22 cellular contexts compared by ENCODE assay signal in genomic region chr10:126479280-126479679, GRCh38.
DNase-seq lines count a peak whose midpoint lies in the region; TF ChIP-seq lines count a peak whose summit lies in the region.
"Had no signal": no experiment of that assay in that cellular context is flagged by ENCODE, and none has a peak within 500 bp of the region (broad histone marks: within the 10 kb centered on the region; RNA-seq: fewer than 3 reads in every experiment).

No MANE protein-coding gene starts in this region.

- H3K9ac ChIP-seq in BLaER1 (no peak overlapping the region), mammary epithelial cell (ENCODE audit: insufficient read depth, low read length) (no peak overlapping the region)
- H3K9ac ChIP-seq: BLaER1 treated with 17β-estradiol and CSF1 and Interleukin-3, amounts not matched to agents 10 nM and 100 nM had no signal

- H3K9me3 Mint-ChIP-seq in glutamatergic neuron (ENCODE audit: unreplicated experiment) (no peaks in the 10 kb centered on the region), neural crest cell (peaks cover 6% of the 10 kb centered on the region)
- H3K9me3 Mint-ChIP-seq: CD4-positive, alpha-beta T cell had no signal

- H3K36me3 ChIP-seq in BLaER1 (no peaks in the 10 kb centered on the region), esophagus muscularis mucosa (no peaks in the 10 kb centered on the region), mammary epithelial cell (ENCODE audit: insufficient read depth, low read length) (no peaks in the 10 kb centered on the region)
- H3K36me3 ChIP-seq: BE2C; BLaER1 treated with 17β-estradiol and CSF1 and Interleukin-3, amounts not matched to agents 10 nM and 100 nM had no signal

- H4K20me1 ChIP-seq in BLaER1 (peaks cover 10% of the 10 kb centered on the region), mammary epithelial cell (ENCODE audit: insufficient read depth, low read length) (no peaks in the 10 kb centered on the region)

- intact Hi-C loops in esophagus muscularis mucosa (cut with DNase I) (no loop called here), mammary epithelial cell (cut with micrococcal nuclease) (no loop called here), dorsolateral prefrontal cortex (cut with DNase I) (no loop called here)

- CTCF ChIA-PET in mammary epithelial cell (lab: Charles Lee; ENCODE audit: low non-redundant PET) = no interaction called here

- H3K4me3 ChIP-seq in BLaER1 = no peak overlapping the region
- no peak overlapping the region for H3K4me3 ChIP-seq in esophagus muscularis mucosa
- no peak overlapping the region for H3K4me3 ChIP-seq in mammary epithelial cell (replicated peaks in 1 of 3; ENCODE audit: insufficient read depth in 1 of 3, low read depth in 2 of 3, low read length in 3 of 3)
- no peak overlapping the region for H3K4me3 ChIP-seq in dorsolateral prefrontal cortex
- H3K4me3 ChIP-seq: BLaER1 treated with 17β-estradiol and CSF1 and Interleukin-3, amounts not matched to agents 10 nM and 100 nM had no signal

- H3K27ac ChIP-seq in BLaER1 (no peak overlapping the region), esophagus muscularis mucosa (replicated peaks in 1 of 4) (no peak overlapping the region), mammary epithelial cell (ENCODE audit: insufficient read depth, low read depth, low read length) (no peak overlapping the region), dorsolateral prefrontal cortex (peak overlapping the region in 8 of 59 donors; percentile 13 to 38 (median 28))
- H3K27ac ChIP-seq: BLaER1 treated with 17β-estradiol and CSF1 and Interleukin-3, amounts not matched to agents 10 nM and 100 nM; C4-2B had no signal

- H3K36me3 Mint-ChIP-seq in glutamatergic neuron (ENCODE audit: unreplicated experiment) = no peaks in the 10 kb centered on the region
- H3K36me3 Mint-ChIP-seq in neural crest cell (ENCODE audit: low read depth) = no peaks in the 10 kb centered on the region
- H3K36me3 Mint-ChIP-seq: CD8-positive, alpha-beta T cell had no signal

- H3K4me1 Mint-ChIP-seq in glutamatergic neuron (ENCODE audit: low read depth, unreplicated experiment) (peaks cover 23% of the 10 kb centered on the region), neural crest cell (peaks cover 16% of the 10 kb centered on the region)

- no TSS peak for BruUV-seq in mammary epithelial cell (replicated peaks; lab: Mats Ljungman, UMichigan)

- no peak overlapping the region for H3K27ac Mint-ChIP-seq in glutamatergic neuron (ENCODE audit: unreplicated experiment)
- H3K27ac Mint-ChIP-seq in neural crest cell (ENCODE audit: unreplicated experiment) = peak overlapping the region; percentile 31
- H3K27ac Mint-ChIP-seq: CD4-positive, alpha-beta T cell; CD8-positive, alpha-beta T cell had no signal

- H3K27me3 Mint-ChIP-seq in glutamatergic neuron (ENCODE audit: unreplicated experiment) = peaks cover 4% of the 10 kb centered on the region
- H3K27me3 Mint-ChIP-seq in neural crest cell (ENCODE audit: low read depth) = no peaks in the 10 kb centered on the region

- H3K4me2 ChIP-seq in BLaER1 (peak overlapping the region; percentile 82; the same call in 1 of the 2 replicates), mammary epithelial cell (ENCODE audit: insufficient read depth, low read depth, low read length) (no peak overlapping the region)

- 94% methylated on average over 6 of the region's 6 CpGs for WGBS in esophagus muscularis mucosa
- WGBS in mammary epithelial cell (ENCODE audit: low coverage, missing lambda C conversion rate) = 78% methylated on average over 6 of the region's 6 CpGs

- H3K9me3 ChIP-seq in BLaER1 (no peaks in the 10 kb centered on the region), esophagus muscularis mucosa (no peaks in the 10 kb centered on the region), mammary epithelial cell (replicated peaks; ENCODE audit: insufficient read depth, low read length) (no peaks in the 10 kb centered on the region)
- H3K9me3 ChIP-seq: BE2C; BLaER1 treated with 17β-estradiol and CSF1 and Interleukin-3, amounts not matched to agents 10 nM and 100 nM; Caco-2 had no signal

- TF ChIP-seq EP300 in esophagus muscularis mucosa (IDR thresholded peaks at IDR 0.05) = no peak

- peaks cover 39% of the 10 kb centered on the region for H3K4me1 ChIP-seq in BLaER1
- H3K4me1 ChIP-seq in esophagus muscularis mucosa = no peaks in the 10 kb centered on the region
- H3K4me1 ChIP-seq in mammary epithelial cell (ENCODE audit: insufficient read depth, low read length) = no peaks in the 10 kb centered on the region
- H3K4me1 ChIP-seq: Caco-2 had no signal

- TF ChIP-seq POLR2A in esophagus muscularis mucosa (IDR thresholded peaks at IDR 0.05; ENCODE audit: low read depth) = no peak

- TF ChIP-seq CTCF in esophagus muscularis mucosa (IDR thresholded peaks at IDR 0.05) (no peak), glutamatergic neuron (IDR thresholded peaks at IDR 0.05; ENCODE audit: partially characterized antibody, unreplicated experiment) (no peak), neural crest cell (conservative IDR thresholded peaks at IDR 0.05) (no peak), mammary epithelial cell (conservative IDR thresholded peaks at IDR 0.05 in 1 of 2, IDR thresholded peaks at IDR 0.05 in 1 of 2; ENCODE audit: extremely low read depth in 1 of 2, insufficient read depth in 1 of 2, low read depth in 1 of 2, low read length in 2 of 2) (no peak), dorsolateral prefrontal cortex (IDR thresholded peaks at IDR 0.05 in 54 of 56, conservative IDR thresholded peaks at IDR 0.05 in 2 of 56; ENCODE audit: low read depth in 1 of 56, partially characterized antibody in 56 of 56) (no peak)

- DNase-seq in esophagus muscularis mucosa (ENCODE audit: extremely low spot score) (peak; percentile 80), glutamatergic neuron (peak; percentile 22), neural crest cell (ENCODE audit: low read depth, low spot score) (no peak), mammary epithelial cell (no peak), NCI-H1105 (lab: John Stamatoyannopoulos, UW) (no peak), DMS 273 treated with DMSO at 0.1 percent for 48 hours (lab: John Stamatoyannopoulos, UW) (no peak), dorsolateral prefrontal cortex (no peak)
- DNase-seq: 8988T; ACHN; Caco-2; Calu3; CD4-positive, alpha-beta T cell; CD8-positive, alpha-beta T cell; DMS153; DMS53; DMS79; DND-41; GF-D8 had no signal

- H3K4me3 Mint-ChIP-seq in glutamatergic neuron (ENCODE audit: unreplicated experiment) = no peak overlapping the region
- no peak overlapping the region for H3K4me3 Mint-ChIP-seq in neural crest cell
- H3K4me3 Mint-ChIP-seq: CD4-positive, alpha-beta T cell; CD8-positive, alpha-beta T cell had no signal

- in situ Hi-C loops in mammary epithelial cell (cut with MboI; ENCODE audit: low sequenced_read_pairs in 2 of 2) = no loop called here

- no peaks in the 10 kb centered on the region for H3K79me2 ChIP-seq in mammary epithelial cell (ENCODE audit: insufficient read depth, low read length)

- no peak overlapping the region for H2AFZ ChIP-seq in mammary epithelial cell (ENCODE audit: low read depth, low read length)

- H3K27me3 ChIP-seq in BLaER1 = no peaks in the 10 kb centered on the region; the same call in 1 of the 2 replicates
- no peaks in the 10 kb centered on the region for H3K27me3 ChIP-seq in esophagus muscularis mucosa
- no peaks in the 10 kb centered on the region for H3K27me3 ChIP-seq in mammary epithelial cell (ENCODE audit: insufficient read depth, low read length)
- H3K27me3 ChIP-seq in dorsolateral prefrontal cortex = no peaks in the 10 kb centered on the region
- H3K27me3 ChIP-seq: BE2C had no signal

- dilution Hi-C loops in mammary epithelial cell (cut with HindIII; ENCODE audit: low sequenced_read_pairs) = no loop called here

Comparison
In these comparisons a context has a peak if more than half of its experiments do, and no peak if none do; other contexts are left out.
1. DNase-seq: peak in esophagus muscularis mucosa (single experiment) and glutamatergic neuron (single experiment); none in neural crest cell (single experiment), mammary epithelial cell (single experiment), NCI-H1105 (single experiment), DMS 273 treated with DMSO at 0.1 percent for 48 hours (single experiment) and dorsolateral prefrontal cortex (0 of 10).